7 cellular contexts compared by ENCODE assay signal in the genomic region with DNA sequence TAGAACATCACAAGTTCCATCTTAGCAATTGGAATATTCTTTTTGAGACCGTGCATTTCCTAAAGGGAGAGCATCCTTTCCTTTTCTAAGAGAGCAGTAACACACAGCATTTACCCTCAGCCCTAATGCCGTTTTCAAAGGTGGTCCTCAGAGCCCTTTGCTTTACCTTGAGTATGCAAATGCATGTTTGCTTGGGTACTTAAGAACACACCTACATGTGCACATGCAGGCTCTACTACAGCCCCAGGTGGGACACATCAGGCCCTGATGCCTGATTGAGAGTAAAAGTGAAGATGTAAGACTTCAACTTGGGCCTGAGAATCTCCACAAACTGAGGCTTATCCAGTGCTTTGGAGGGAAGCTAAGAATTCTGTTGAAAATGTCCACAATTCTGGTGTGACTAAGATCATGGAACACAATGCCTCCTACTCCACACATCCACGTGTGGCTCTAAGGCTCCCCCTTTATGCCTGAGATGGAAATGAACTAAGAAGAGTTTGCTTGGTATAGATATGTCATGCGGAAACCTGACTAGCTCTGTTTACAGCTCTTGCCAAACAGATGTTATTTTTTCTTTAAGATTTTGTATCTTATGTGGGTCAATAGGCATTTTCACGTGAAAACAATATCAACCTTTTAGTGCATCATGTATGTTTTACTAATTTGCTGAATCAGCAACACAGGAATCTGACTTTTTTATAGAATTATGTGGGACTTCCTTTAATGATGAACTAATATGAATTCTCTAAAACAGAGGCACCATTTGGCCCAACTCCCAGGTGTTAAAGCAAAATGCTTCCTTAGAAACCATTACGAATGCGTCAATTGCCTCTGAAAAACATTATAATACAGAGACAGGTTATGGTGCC. TPM values are rescaled to one million over a fixed set of nuclear protein-coding genes. Genes with fewer than 3 reads are reported as not detected.
DNase-seq lines count a peak whose midpoint lies in the region; ATAC-seq, FAIRE-seq and TF ChIP-seq lines count a peak whose summit lies in the region.

No MANE protein-coding gene starts in this region.

- no peak overlapping the region for H3K9ac ChIP-seq in endothelial cell of umbilical vein (replicated peaks; ENCODE audit: extremely low read depth, insufficient read depth, low read length)

- WGBS in suprapubic skin = 65% methylated on average over 7 of the region's 7 CpGs

- dilution Hi-C loops in endothelial cell of umbilical vein (cut with MboI; ENCODE audit: extremely low pct_ligation_motif_present, low sequenced_read_pairs) = no loop called here

- no peaks in the 10 kb centered on the region for H3K36me3 ChIP-seq in endothelial cell of umbilical vein (ENCODE audit: control insufficient read depth in 2 of 2, extremely low read depth in 1 of 2, insufficient read depth in 2 of 2, low read length in 2 of 2)
- H3K36me3 ChIP-seq in gastrocnemius medialis = no peaks in the 10 kb centered on the region
- H3K36me3 ChIP-seq in suprapubic skin = peaks cover 27% of the 10 kb centered on the region

- H3K4me1 ChIP-seq in endothelial cell of umbilical vein (ENCODE audit: control insufficient read depth, extremely low read depth, insufficient read depth, low read length) = no peaks in the 10 kb centered on the region
- H3K4me1 ChIP-seq in gastrocnemius medialis = peaks cover 15 to 28% of the 10 kb centered on the region in 2 donors
- H3K4me1 ChIP-seq in suprapubic skin = no peaks in the 10 kb centered on the region

- H3K4me2 ChIP-seq in endothelial cell of umbilical vein (ENCODE audit: insufficient read depth, low read length) = no peak overlapping the region

- TF ChIP-seq CTCF in endothelial cell of umbilical vein (IDR thresholded peaks at IDR 0.05; ENCODE audit: extremely low read depth in 1 of 2, insufficient read depth in 1 of 2, low read depth in 1 of 2, low read length in 2 of 2) = peak; percentile 33 to 57
- peak in 4 of 5 experiments; percentile 13 to 49 (median 30) for TF ChIP-seq CTCF in gastrocnemius medialis (IDR thresholded peaks at IDR 0.05 in 4 of 5, conservative IDR thresholded peaks at IDR 0.05 in 1 of 5)
- TF ChIP-seq CTCF in suprapubic skin (IDR thresholded peaks at IDR 0.05) = peak in 1 of 2 donors; percentile 17

- H3K4me3 ChIP-seq in endothelial cell of umbilical vein (replicated peaks in 1 of 3; ENCODE audit: insufficient read depth in 1 of 3, low read depth in 1 of 3, low read length in 3 of 3) (no peak overlapping the region), gastrocnemius medialis (no peak overlapping the region), suprapubic skin (no peak overlapping the region)

- H3K9me3 ChIP-seq in endothelial cell of umbilical vein (replicated peaks; ENCODE audit: control insufficient read depth, insufficient read depth, low read length) (no peaks in the 10 kb centered on the region), gastrocnemius medialis (no peaks in the 10 kb centered on the region), suprapubic skin (no peaks in the 10 kb centered on the region)

- TF ChIP-seq POLR2A in endothelial cell of umbilical vein (IDR thresholded peaks at IDR 0.05; ENCODE audit: low read depth, low read length) (no peak), gastrocnemius medialis (IDR thresholded peaks at IDR 0.05) (no peak), suprapubic skin (IDR thresholded peaks at IDR 0.05) (no peak)

- TF ChIP-seq EP300 in suprapubic skin (IDR thresholded peaks at IDR 0.05) = no peak

- intact Hi-C loops in endothelial cell of umbilical vein (cut with micrococcal nuclease) = loop anchor here (1.0 kb wide), 1 partner anchor 37 kb away; no protein-coding TSS in a partner anchor
- intact Hi-C loops in gastrocnemius medialis (cut with DNase I; ENCODE audit: low total_unique reads) = loop anchor here (5.0 kb wide), 1 partner anchor 41 kb away; no protein-coding TSS in a partner anchor

- CTCF ChIA-PET in endothelial cell of umbilical vein (lab: Charles Lee) = interaction anchor here (0.6 to 1.5 kb wide), 37 partner anchors 9 to 408 kb away, joined by 3 to 31 read pairs (median 5); a partner anchor contains a TSS

- H2AFZ ChIP-seq in endothelial cell of umbilical vein (ENCODE audit: low read depth, low read length) = peak overlapping the region; percentile 5

- peak; percentile 14 for DNase-seq in GM19239 (ENCODE audit: insufficient read length, low spot score)
- DNase-seq in NCI-H460 (ENCODE audit: extremely low read depth, low read depth) = peak; percentile 41
- peak; percentile 75 for DNase-seq in endothelial cell of umbilical vein (ENCODE audit: low read depth, low spot score)
- DNase-seq in gastrocnemius medialis = no peak
- DNase-seq in suprapubic skin (ENCODE audit: low spot score in 2 of 2) = no peak
- DNase-seq in NCI-H1105 (lab: John Stamatoyannopoulos, UW) = no peak
- DNase-seq in SKM-1 treated with dmso at 0.1 percent for 144 hours (lab: John Stamatoyannopoulos, UW; ENCODE audit: unreplicated experiment) = no peak

- H3K9me1 ChIP-seq in endothelial cell of umbilical vein (replicated peaks; ENCODE audit: control insufficient read depth, extremely low read depth, insufficient read depth, low read length) = no peaks in the 10 kb centered on the region

- peak; percentile 44 to 57 for ATAC-seq in gastrocnemius medialis

- FAIRE-seq in GM19239 (lab: Jason Lieb, UNC) (no peak), endothelial cell of umbilical vein (lab: Jason Lieb, UNC) (peak; percentile 80)

- no peaks in the 10 kb centered on the region for H3K79me2 ChIP-seq in endothelial cell of umbilical vein (ENCODE audit: control insufficient read depth, insufficient read depth, low read length)

- in situ Hi-C loops in gastrocnemius medialis (cut with MboI; ENCODE audit: low sequenced_read_pairs in 4 of 4) = loop anchor here in 1 of 4 donors (5.0 kb wide), 1 partner anchor 66 kb away; no protein-coding TSS in a partner anchor

- H3K27me3 ChIP-seq in endothelial cell of umbilical vein (ENCODE audit: control insufficient read depth in 2 of 2, insufficient read depth in 2 of 2, low read length in 2 of 2) = no peaks in the 10 kb centered on the region
- no peaks in the 10 kb centered on the region for H3K27me3 ChIP-seq in gastrocnemius medialis
- H3K27me3 ChIP-seq in suprapubic skin = no peaks in the 10 kb centered on the region

- BruUV-seq in endothelial cell of umbilical vein (replicated peaks; lab: Mats Ljungman, UMichigan) = no TSS peak

- H4K20me1 ChIP-seq in endothelial cell of umbilical vein (replicated peaks; ENCODE audit: control insufficient read depth, extremely low read depth, insufficient read depth, low read length) = no peaks in the 10 kb centered on the region

- H3K27ac ChIP-seq in endothelial cell of umbilical vein (ENCODE audit: insufficient read depth, low read depth, low read length) = no peak overlapping the region
- H3K27ac ChIP-seq in gastrocnemius medialis = peak overlapping the region in 1 of 4 donors; percentile 62
- H3K27ac ChIP-seq in suprapubic skin = no peak overlapping the region

- POLR2A ChIA-PET in endothelial cell of umbilical vein (lab: Charles Lee) = no interaction called here

TF ChIP-seq in endothelial cell of umbilical vein, 7 proteins besides CTCF, POLR2A, EP300 and RAD21:
- TF ChIP-seq, protein P1, sequence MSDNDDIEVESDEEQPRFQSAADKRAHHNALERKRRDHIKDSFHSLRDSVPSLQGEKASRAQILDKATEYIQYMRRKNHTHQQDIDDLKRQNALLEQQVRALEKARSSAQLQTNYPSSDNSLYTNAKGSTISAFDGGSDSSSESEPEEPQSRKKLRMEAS (IDR thresholded peaks at IDR 0.05; ENCODE audit: insufficient read depth, insufficient read length) = peak; percentile 35
- no peak for TF ChIP-seq EZH2 (IDR thresholded peaks at IDR 0.05; ENCODE audit: borderline replicate concordance, low read depth, low read length, severe bottlenecking)

RNA-seq across cellular contexts. Expression of a gene that starts 48.9 kb away (rescaled TPM):
- total RNA-seq in NCI-H460 (2014; rRNA removed; shearing (Covaris generic)) = 8.0 and 8.6 TPM in 2 replicates
- 53.8 and 55.6 TPM in 2 replicates for polyA plus RNA-seq in NCI-H460 (2014; cell fraction: nucleus; rRNA removed)
- 17.0 and 19.3 TPM in 2 replicates for total RNA-seq in endothelial cell of umbilical vein
- 26.1 and 33.5 TPM in 2 replicates for polyA plus RNA-seq in endothelial cell of umbilical vein
- polyA plus RNA-seq in endothelial cell of umbilical vein (2011; cell fraction: cytosol; rRNA removed) = 13.7 and 16.7 TPM in 2 replicates
- 24.4 and 33.0 TPM in 2 replicates for polyA plus RNA-seq in endothelial cell of umbilical vein (2011; cell fraction: nucleus; rRNA removed)
- polyA plus RNA-seq in endothelial cell of umbilical vein (2012) = 10.9 and 15.6 TPM in 2 replicates
- polyA minus RNA-seq in endothelial cell of umbilical vein = 9.5 and 15.3 TPM in 2 replicates
- 18.9 TPM for polyA minus RNA-seq in endothelial cell of umbilical vein (2011; cell fraction: cytosol; rRNA and poly(A)+ RNA removed)
- 9.1 and 10.6 TPM in 2 replicates for polyA minus RNA-seq in endothelial cell of umbilical vein (2011; cell fraction: nucleus; rRNA and poly(A)+ RNA removed)
- 10 to 100 TPM; 19.8 to 31.2 (median 25.7) TPM for total RNA-seq in gastrocnemius medialis
- total RNA-seq in suprapubic skin = 10 to 100 TPM; 17.2 to 26.0 (median 21.4) TPM

Comparison
In these comparisons a context has a peak if more than half of its experiments do, and no peak if none do; other contexts are left out.
1. DNase-seq: peak in GM19239 (single experiment), NCI-H460 (single experiment) and endothelial cell of umbilical vein (single experiment); none in gastrocnemius medialis (0 of 2), suprapubic skin (0 of 2), NCI-H1105 (single experiment) and SKM-1 treated with dmso at 0.1 percent for 144 hours (single experiment).